14 cellular contexts compared by ENCODE assay signal in the genomic region with DNA sequence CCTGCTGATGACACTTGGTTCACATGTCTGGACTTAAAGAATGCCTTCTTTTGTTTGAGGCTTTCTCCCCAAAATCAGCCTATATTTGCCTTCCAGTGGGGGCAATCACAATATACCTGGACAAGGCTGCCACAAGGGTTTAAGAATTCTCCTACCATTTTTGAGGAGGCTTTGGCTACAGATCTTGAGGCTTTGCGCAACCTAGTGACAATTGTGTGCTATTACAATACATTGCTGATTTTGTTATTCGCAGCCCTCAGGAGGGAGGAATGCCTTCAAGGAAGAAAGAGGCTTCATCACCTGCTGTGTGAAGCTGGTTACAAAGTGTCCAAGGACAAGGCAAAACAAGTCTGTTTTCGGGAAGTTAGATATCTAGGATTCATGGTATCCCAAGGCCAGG. TPM values are rescaled to one million over a fixed set of nuclear protein-coding genes. Genes with fewer than 3 reads are reported as not detected.
"Had no signal": no experiment of that assay in that cellular context is flagged by ENCODE, and none has a peak within 500 bp of the region (broad histone marks: within the 10 kb centered on the region; RNA-seq: fewer than 3 reads in every experiment).

No MANE protein-coding gene starts in this region.

- H3K4me3 ChIP-seq: right lobe of liver, tibial artery had no signal

- DNase-seq: activated CD4-positive, alpha-beta T cell treated with anti-CD3 and anti-CD28 coated beads, Interleukin-2, amount 10 ng/mL, durations not matched to agents 7 days and 5 days; activated CD4-positive, CD25-positive, alpha-beta regulatory T cell; activated T-cell treated with anti-CD3 and anti-CD28 coated beads, Interleukin-2, amount 50 U/mL, for 1 hour; kidney; left ventricle myocardium superior; mesenchymal stem cell; occipital lobe; right lobe of liver; tibial artery had no signal

- H3K27ac ChIP-seq: right lobe of liver, tibial artery had no signal

- H3K4me1 ChIP-seq: right lobe of liver, tibial artery had no signal

- ATAC-seq: left ventricle myocardium superior; natural killer cell treated with Interleukin-12 subunit alpha and Interleukin-12 subunit beta and Interleukin-15 and Interleukin-18, amount 100 ng/mL, for 72 hours; right lobe of liver; stimulated activated memory B cell treated with anti-CD40 and anti-IgM and Interleukin-4, amounts not matched to agents 10 μg/mL and 1 μg/mL and 100 μg/mL, for 72 hours had no signal

- H3K27me3 ChIP-seq: right lobe of liver, tibial artery had no signal

- H3K36me3 ChIP-seq: right lobe of liver, tibial artery had no signal

RNA-seq across cellular contexts. Expression of a gene that starts 50.8 kb away (rescaled TPM):
- total RNA-seq: activated CD4-positive, alpha-beta T cell treated with anti-CD3 and anti-CD28 coated beads, Interleukin-2, amount 10 ng/mL, durations not matched to agents 7 days and 5 days; activated CD8-positive, alpha-beta memory T cell treated with anti-CD3 and anti-CD28 coated beads for 36 hours; epithelial cell of proximal tubule; kidney; left ventricle myocardium superior; natural killer cell treated with Interleukin-12 subunit alpha and Interleukin-12 subunit beta and Interleukin-15 and Interleukin-18, amount 100 ng/mL, for 72 hours; occipital lobe; progenitor cell of endocrine pancreas; right lobe of liver had no signal
